In genomic region chr1:19596719-19597462, GRCh38 we compare ENCODE assay signal across 8 cellular contexts. TPM values are rescaled to one million over a fixed set of nuclear protein-coding genes. Genes with fewer than 3 reads are reported as not detected.
A peak's percentile ranks its signal among the peaks of the same experiment; 100 is the strongest.
DNase-seq lines count a peak whose midpoint lies in the region; ATAC-seq and TF ChIP-seq lines count a peak whose summit lies in the region.

No MANE protein-coding gene starts in this region.

- no peak for TF ChIP-seq CTCF in upper lobe of left lung (IDR thresholded peaks at IDR 0.05)

- no peak for TF ChIP-seq EP300 in upper lobe of left lung (IDR thresholded peaks at IDR 0.05)

- ATAC-seq in HG02884 (IDR thresholded peaks at IDR 0.05; ENCODE audit: unreplicated experiment) (peak; percentile 67), left cardiac atrium (peak; percentile 95 to 97), upper lobe of left lung (ENCODE audit: low FRiP score in 2 of 2) (peak; percentile 94 to 98)

- TF ChIP-seq POLR2A in GM15510 (IDR thresholded peaks at IDR 0.05; ENCODE audit: borderline replicate concordance, extremely low read depth, insufficient read length) (peak; percentile 81), upper lobe of left lung (IDR thresholded peaks at IDR 0.05) (peak in 3 of 4 donors; percentile 62 to 83 (median 81))

- H3K4me1 ChIP-seq in upper lobe of left lung = peaks cover 23 to 38% (median 30%) of the 10 kb centered on the region in 4 donors

- intact Hi-C loops in left cardiac atrium (cut with DNase I) = loop anchor here (5.0 to 10.0 kb wide), 2 partner anchors 50 to 112 kb away; partner anchors contain the start of gene CAPZB (in 2 of the 2)
- intact Hi-C loops in posterior cingulate gyrus (cut with DNase I) = loop anchor here (5.0 to 10.0 kb wide), 2 partner anchors 48 to 110 kb away; partner anchors contain the start of genes CAPZB and NBL1

- H3K9me3 ChIP-seq in upper lobe of left lung = no peaks in the 10 kb centered on the region

- WGBS in upper lobe of left lung, 2 donors = 0 to 1% methylated on average over 7 to 36 of the region's 60 CpGs

- H3K4me3 ChIP-seq in upper lobe of left lung = peak overlapping the region; percentile 77 to 98 (median 90)

- H3K36me3 ChIP-seq in upper lobe of left lung = peaks cover 0 to 6% (median 0%) of the 10 kb centered on the region in 4 donors

- peak; percentile 88 for DNase-seq in NCI-H146 treated with DMSO at 0.1 percent for 48 hours (lab: John Stamatoyannopoulos, UW; ENCODE audit: unreplicated experiment)
- DNase-seq in T-helper 1 cell = peak; percentile 97 to 98 (median 97)
- peak; percentile 97 for DNase-seq in amniotic stem cell (lab: John Stamatoyannopoulos, UW)
- peak; percentile 98 for DNase-seq in left cardiac atrium
- peak; percentile 88 to 99 (median 96) for DNase-seq in posterior cingulate gyrus
- peak; percentile 96 to 97 for DNase-seq in upper lobe of left lung

- peak overlapping the region; percentile 94 to 96 (median 96) for H3K27ac ChIP-seq in upper lobe of left lung

- H3K27me3 ChIP-seq in upper lobe of left lung = no peaks in the 10 kb centered on the region

RNA-seq across cellular contexts. Expression of gene NBL1, which starts 47.2 kb away (rescaled TPM):
- 10 to 100 TPM; 53.0 to 63.7 TPM for total RNA-seq in left cardiac atrium
- total RNA-seq in upper lobe of left lung = 100 to 1,000 TPM in 3 of 6 donors, 10 to 100 TPM in 3; 40.9 to 190 (median 105) TPM

Comparison
In these comparisons a context has a peak if more than half of its experiments do, and no peak if none do; other contexts are left out.
1. Peak in every context shown above with its lines: DNase-seq, ATAC-seq, H3K4me3 ChIP-seq and H3K27ac ChIP-seq.